ENCODE assay signal across 15 cellular contexts in the genomic region with DNA sequence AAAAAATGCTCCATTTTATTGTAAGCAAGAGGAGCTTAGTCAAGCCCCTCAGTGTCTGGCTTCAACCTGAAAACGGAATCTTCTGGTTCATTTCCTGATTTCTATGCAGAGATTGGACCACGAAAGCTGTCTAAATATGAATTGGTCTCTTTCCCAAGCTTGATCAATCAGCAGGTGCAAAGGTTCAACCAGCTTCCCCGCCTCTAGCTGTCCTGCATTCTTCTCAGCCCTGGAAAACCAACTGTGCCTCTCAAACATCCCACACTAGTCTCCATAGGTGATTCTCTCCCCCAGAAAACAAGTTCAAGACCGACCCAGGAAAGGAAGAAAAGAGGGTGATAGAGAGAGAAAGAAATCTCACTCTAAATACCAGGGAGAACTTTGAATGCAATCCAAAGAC. TPM values are rescaled to one million over a fixed set of nuclear protein-coding genes. Genes with fewer than 3 reads are reported as not detected.
DNase-seq lines count a peak whose midpoint lies in the region; ATAC-seq and TF ChIP-seq lines count a peak whose summit lies in the region.
"Had no signal": no experiment of that assay in that cellular context is flagged by ENCODE, and none has a peak within 500 bp of the region (broad histone marks: within the 10 kb centered on the region; RNA-seq: fewer than 3 reads in every experiment).

No MANE protein-coding gene starts in this region.

- 67% methylated on average over 4 of the region's 4 CpGs for WGBS in thymus

- no peak for ATAC-seq in activated CD8-positive, alpha-beta T cell treated with anti-CD3 and anti-CD28 coated beads for 36 hours
- ATAC-seq in left lobe of liver = peak; percentile 96

- POLR2A ChIA-PET in activated CD8-positive, alpha-beta T cell treated with anti-CD3 and anti-CD28 coated beads for 36 hours (lab: Charles Lee) = interaction anchor here (0.5 to 4.8 kb wide), 16 partner anchors 9 to 185 kb away, joined by 3 to 26 read pairs (median 4); a partner anchor contains a TSS

- peaks cover 2% of the 10 kb centered on the region for H3K4me1 ChIP-seq in thymus (ENCODE audit: control insufficient read depth, insufficient read depth, low read length)
- H3K4me1 ChIP-seq: colonic mucosa had no signal

- in situ Hi-C loops in G401 (cut with HindIII; ENCODE audit: low sequenced_read_pairs) = no loop called here

- H3K4me3 ChIP-seq in thymus (ENCODE audit: low read length) = no peak overlapping the region
- H3K4me3 ChIP-seq: colonic mucosa, GM23248 had no signal

- no peak for TF ChIP-seq CTCF in activated CD8-positive, alpha-beta T cell treated with anti-CD3 and anti-CD28 coated beads for 36 hours (IDR thresholded peaks at IDR 0.05)

- H3K27ac Mint-ChIP-seq in activated CD8-positive, alpha-beta T cell treated with anti-CD3 and anti-CD28 coated beads for 36 hours = peak overlapping the region; percentile 91

- CTCF ChIA-PET in activated CD8-positive, alpha-beta T cell treated with anti-CD3 and anti-CD28 coated beads for 36 hours (lab: Charles Lee) = interaction anchor here (0.6 to 1.4 kb wide), 5 partner anchors 8 to 116 kb away, joined by 3 to 6 read pairs (median 3); no protein-coding TSS in a partner anchor

- no peak overlapping the region for H3K4me3 Mint-ChIP-seq in activated CD8-positive, alpha-beta T cell treated with anti-CD3 and anti-CD28 coated beads for 36 hours

- peaks cover 69% of the 10 kb centered on the region for H3K36me3 Mint-ChIP-seq in activated CD8-positive, alpha-beta T cell treated with anti-CD3 and anti-CD28 coated beads for 36 hours (ENCODE audit: low read depth)

- H3K27me3 ChIP-seq in thymus (ENCODE audit: control insufficient read depth, insufficient read depth) = no peaks in the 10 kb centered on the region
- H3K27me3 ChIP-seq: colonic mucosa had no signal

- peak overlapping the region; percentile 53 for H3K27ac ChIP-seq in thymus (ENCODE audit: low read depth)
- H3K27ac ChIP-seq: colonic mucosa, GM23248 had no signal

- peaks cover 5% of the 10 kb centered on the region for H3K36me3 ChIP-seq in thymus (ENCODE audit: control insufficient read depth, insufficient read depth)
- H3K36me3 ChIP-seq: colonic mucosa had no signal

- H3K9me3 Mint-ChIP-seq in activated CD8-positive, alpha-beta T cell treated with anti-CD3 and anti-CD28 coated beads for 36 hours = peaks cover 3% of the 10 kb centered on the region

- intact Hi-C loops in activated CD8-positive, alpha-beta T cell treated with anti-CD3 and anti-CD28 coated beads for 36 hours (cut with micrococcal nuclease) = no loop called here

- no peaks in the 10 kb centered on the region for H3K9me3 ChIP-seq in thymus (ENCODE audit: control insufficient read depth)
- H3K9me3 ChIP-seq: colonic mucosa had no signal

- H3K27me3 Mint-ChIP-seq in activated CD8-positive, alpha-beta T cell treated with anti-CD3 and anti-CD28 coated beads for 36 hours = no peaks in the 10 kb centered on the region

- DNase-seq in activated CD8-positive, alpha-beta memory T cell treated with anti-CD3 and anti-CD28 coated beads for 24 hours = peak; percentile 48
- DNase-seq in activated CD8-positive, alpha-beta memory T cell treated with anti-CD3 and anti-CD28 coated beads, Interleukin-2, amount 50 U/mL, for 4 hours = no peak
- no peak for DNase-seq in activated CD8-positive, alpha-beta T cell treated with anti-CD3 and anti-CD28 coated beads for 36 hours
- peak; percentile 42 for DNase-seq in left lobe of liver (ENCODE audit: low spot score)
- no peak for DNase-seq in DMS 273 (lab: John Stamatoyannopoulos, UW; ENCODE audit: unreplicated experiment)
- DNase-seq in G401 (ENCODE audit: low spot score) = no peak
- no peak for DNase-seq in SHP77 treated with DMSO at 0.1 percent for 48 hours (lab: John Stamatoyannopoulos, UW)
- DNase-seq: activated CD4-positive, alpha-beta T cell treated with anti-CD3 and anti-CD28 coated beads for 1 hour; colonic mucosa; GM23248; mesendoderm; NCI-H1092 treated with DMSO at 0.1 percent for 48 hours; NCI-H2227 treated with DMSO at 0.1 percent for 48 hours; small intestine had no signal

- H3K4me1 Mint-ChIP-seq in activated CD8-positive, alpha-beta T cell treated with anti-CD3 and anti-CD28 coated beads for 36 hours (ENCODE audit: low read depth) = peaks cover 77% of the 10 kb centered on the region

RNA-seq across cellular contexts. Expression of a gene that starts 34.4 kb away (rescaled TPM):
- total RNA-seq in activated CD8-positive, alpha-beta T cell treated with anti-CD3 and anti-CD28 coated beads for 36 hours = 100 to 1,000 TPM; 266 to 268 TPM
- total RNA-seq in left lobe of liver = 12.7 TPM
- 79.6 TPM for polyA plus RNA-seq in thymus
- 7.5 and 16.6 TPM in 2 replicates for total RNA-seq in G401 (2014; rRNA removed; shearing (Covaris generic))

RNA-seq across cellular contexts. Expression of a gene that starts 45.1 kb away (rescaled TPM):
- total RNA-seq in activated CD8-positive, alpha-beta T cell treated with anti-CD3 and anti-CD28 coated beads for 36 hours = 10 to 100 TPM; 18.2 to 19.0 TPM
- 14.1 TPM for total RNA-seq in left lobe of liver
- 10.7 TPM for polyA plus RNA-seq in thymus
- total RNA-seq in G401 (2014; rRNA removed; shearing (Covaris generic)) = 8.6 and 9.7 TPM in 2 replicates

Comparison
In these comparisons a context has a peak if more than half of its experiments do, and no peak if none do; other contexts are left out.
1. DNase-seq: peak in activated CD8-positive, alpha-beta memory T cell treated with anti-CD3 and anti-CD28 coated beads for 24 hours (single experiment) and left lobe of liver (single experiment); none in activated CD8-positive, alpha-beta memory T cell treated with anti-CD3 and anti-CD28 coated beads, Interleukin-2, amount 50 U/mL, for 4 hours (single experiment), activated CD8-positive, alpha-beta T cell treated with anti-CD3 and anti-CD28 coated beads for 36 hours (single experiment), DMS 273 (single experiment), G401 (single experiment) and SHP77 treated with DMSO at 0.1 percent for 48 hours (single experiment).
2. RNA of a gene that starts 34.4 kb away (total RNA-seq): 266 to 268 TPM in activated CD8-positive, alpha-beta T cell treated with anti-CD3 and anti-CD28 coated beads for 36 hours; 7.5 to 16.6 TPM in G401 and 12.7 TPM in left lobe of liver (single experiment); every median in the first group is over 10 times any median in the second.